Comparison of ENCODE assay signal across 24 cellular contexts in genomic region chr1:191572479-191572878, GRCh38.
DNase-seq lines count a peak whose midpoint lies in the region; ATAC-seq, FAIRE-seq and TF ChIP-seq lines count a peak whose summit lies in the region.
"Had no signal": no experiment of that assay in that cellular context is flagged by ENCODE, and none has a peak within 500 bp of the region (broad histone marks: within the 10 kb centered on the region; RNA-seq: fewer than 3 reads in every experiment).

No MANE protein-coding gene starts in this region.

- DNase-seq in D721Med (ENCODE audit: insufficient read length, low spot score) (no peak), K562 (ENCODE audit: extremely low read depth in 1 of 4, low spot score in 3 of 4) (peak in 1 of 4 experiments; percentile 27), erythroblast (lab: John Stamatoyannopoulos, UW) (peak; percentile 2 to 8), breast epithelium (ENCODE audit: low spot score in 2 of 2) (no peak), ovary (no peak)
- DNase-seq: AML-193; Caco-2; Calu3; CD4-positive, alpha-beta T cell; CD8-positive, alpha-beta T cell; DMS 273 treated with DMSO at 0.1 percent for 48 hours; DMS153; DMS53; DMS79; DND-41; EL; GDM1 had no signal

- FAIRE-seq in D721Med (lab: Jason Lieb, UNC), result peak; percentile 67
- peak; percentile 11 for FAIRE-seq in K562 (lab: Jason Lieb, UNC)
- FAIRE-seq: A549, GM12878, GM12892, GM18507 had no signal

- H3K4me1 ChIP-seq in K562 (replicated peaks in 1 of 2; ENCODE audit: control insufficient read depth in 2 of 2, insufficient read depth in 2 of 2, low read length in 2 of 2), result peaks cover 0 to 4% of the 10 kb centered on the region in 2 experiments; a peak in 2 of 5 replicates
- H3K4me1 ChIP-seq in breast epithelium, result no peaks in the 10 kb centered on the region
- peaks cover 1% of the 10 kb centered on the region for H3K4me1 ChIP-seq in ovary (ENCODE audit: insufficient read depth)
- H3K4me1 ChIP-seq: BLaER1 treated with 17β-estradiol and CSF1 and Interleukin-3, amounts not matched to agents 10 nM and 100 nM; Caco-2 had no signal

- in situ Hi-C loops in K562 (cut with MboI), result no loop called here

- ATAC-seq in K562, result peak; percentile 58
- ATAC-seq: A549; CD8-positive, alpha-beta T cell; GM12878 had no signal

- TF ChIP-seq POLR2A in K562 (conservative IDR thresholded peaks at IDR 0.05), result no peak
- TF ChIP-seq POLR2A in erythroblast (IDR thresholded peaks at IDR 0.05; ENCODE audit: low read length), result no peak
- TF ChIP-seq POLR2A in breast epithelium (IDR thresholded peaks at IDR 0.05), result no peak
- no peak for TF ChIP-seq POLR2A in ovary (IDR thresholded peaks at IDR 0.05)

- no peaks in the 10 kb centered on the region for H4K20me1 ChIP-seq in K562 (replicated peaks; ENCODE audit: control insufficient read depth, insufficient read depth, low read length)
- H4K20me1 ChIP-seq: BLaER1 treated with 17β-estradiol and CSF1 and Interleukin-3, amounts not matched to agents 10 nM and 100 nM had no signal

- TF ChIP-seq CTCF in D721Med (IDR thresholded peaks at IDR 0.05; ENCODE audit: insufficient read depth, missing control alignments) (no peak), K562 (IDR thresholded peaks at IDR 0.05 in 2 of 3, conservative IDR thresholded peaks at IDR 0.05 in 1 of 3; ENCODE audit: insufficient read depth in 2 of 3, low read depth in 1 of 3, low read length in 3 of 3) (no peak), breast epithelium (IDR thresholded peaks at IDR 0.05) (no peak), ovary (IDR thresholded peaks at IDR 0.05) (no peak)

- no peak overlapping the region for H2AFZ ChIP-seq in K562 (ENCODE audit: low read depth, low read length)

- H3K36me3 ChIP-seq in K562 (ENCODE audit: control insufficient read depth, insufficient read depth, low read length) (no peaks in the 10 kb centered on the region), breast epithelium (no peaks in the 10 kb centered on the region), ovary (no peaks in the 10 kb centered on the region)
- H3K36me3 ChIP-seq: BLaER1 treated with 17β-estradiol and CSF1 and Interleukin-3, amounts not matched to agents 10 nM and 100 nM had no signal

- CTCF ChIA-PET in K562 (lab: Yijun Ruan, JAX; ENCODE audit: low intra/inter-chr PET ratio), result no interaction called here

- H3K4me3 ChIP-seq in K562 (no peak overlapping the region), breast epithelium (no peak overlapping the region), ovary (no peak overlapping the region)
- H3K4me3 ChIP-seq: A549; BLaER1 treated with 17β-estradiol and CSF1 and Interleukin-3, amounts not matched to agents 10 nM and 100 nM; GM12878 had no signal

- no peak overlapping the region for H3K4me2 ChIP-seq in K562 (ENCODE audit: insufficient read depth, low read length)
- H3K4me2 ChIP-seq: A549; BLaER1 treated with 17β-estradiol and CSF1 and Interleukin-3, amounts not matched to agents 10 nM and 100 nM had no signal

- POLR2A ChIA-PET in K562 (lab: Yijun Ruan, JAX), result no interaction called here

- TF ChIP-seq EP300 in K562 (IDR thresholded peaks at IDR 0.05; ENCODE audit: low read length) (no peak), ovary (IDR thresholded peaks at IDR 0.05) (no peak)

- intact Hi-C loops in K562 (cut with micrococcal nuclease), result no loop called here
- intact Hi-C loops in breast epithelium (cut with DNase I; ENCODE audit: low total_unique reads), result no loop called here
- intact Hi-C loops in ovary (cut with DNase I), result no loop called here

- no TSS peak for BruUV-seq in K562 (replicated peaks; lab: Mats Ljungman, UMichigan)

- H3K9ac ChIP-seq in K562 (ENCODE audit: insufficient read depth in 1 of 2, low read depth in 2 of 2, low read length in 2 of 2), result no peak overlapping the region
- H3K9ac ChIP-seq: BLaER1 treated with 17β-estradiol and CSF1 and Interleukin-3, amounts not matched to agents 10 nM and 100 nM had no signal

- H3K9me3 ChIP-seq in K562 (replicated peaks; ENCODE audit: control insufficient read depth, insufficient read depth, low read depth, low read length) (no peaks in the 10 kb centered on the region; the same call in 1 of the 2 replicates), breast epithelium (no peaks in the 10 kb centered on the region), ovary (no peaks in the 10 kb centered on the region)
- H3K9me3 ChIP-seq: A549; BLaER1 treated with 17β-estradiol and CSF1 and Interleukin-3, amounts not matched to agents 10 nM and 100 nM; Caco-2 had no signal

- no peaks in the 10 kb centered on the region for H3K9me1 ChIP-seq in K562 (ENCODE audit: control insufficient read depth, insufficient read depth, low read length)

- no peaks in the 10 kb centered on the region for H3K79me2 ChIP-seq in K562 (ENCODE audit: control insufficient read depth, insufficient read depth, low read length)

- H3K27ac ChIP-seq in K562 (ENCODE audit: extremely low read depth, low read depth, low read length) (no peak overlapping the region), breast epithelium (no peak overlapping the region), ovary (no peak overlapping the region)
- H3K27ac ChIP-seq: 22Rv1; A549; BLaER1 treated with 17β-estradiol and CSF1 and Interleukin-3, amounts not matched to agents 10 nM and 100 nM; C4-2B had no signal

- no peaks in the 10 kb centered on the region for H3K27me3 ChIP-seq in K562 (ENCODE audit: control insufficient read depth in 2 of 2, insufficient read depth in 2 of 2, low read length in 2 of 2)
- H3K27me3 ChIP-seq in breast epithelium, result no peaks in the 10 kb centered on the region
- H3K27me3 ChIP-seq in ovary, result no peaks in the 10 kb centered on the region
- H3K27me3 ChIP-seq: BLaER1 treated with 17β-estradiol and CSF1 and Interleukin-3, amounts not matched to agents 10 nM and 100 nM had no signal

- TF ChIP-seq RAD21 in K562 (CRISPR knock-in tag; conservative IDR thresholded peaks at IDR 0.05 in 1 of 2, IDR thresholded peaks at IDR 0.05 in 1 of 2), result no peak

TF ChIP-seq in K562, 482 proteins besides CTCF, POLR2A, EP300 and RAD21 (continues in another document):
- no peak for TF ChIP-seq CAMTA2 (CRISPR knock-in tag; conservative IDR thresholded peaks at IDR 0.05)
- TF ChIP-seq KLF13 (tag; IDR thresholded peaks at IDR 0.05; ENCODE audit: borderline replicate concordance, low read depth), result no peak
- TF ChIP-seq ZNF184 (CRISPR knock-in tag; IDR thresholded peaks at IDR 0.05), result no peak
- no peak for TF ChIP-seq POLR2B (IDR thresholded peaks at IDR 0.05; ENCODE audit: low read depth, partially characterized antibody)
- TF ChIP-seq PREB (CRISPR knock-in tag; IDR thresholded peaks at IDR 0.05), result no peak
- TF ChIP-seq TCF3 (CRISPR knock-in tag; IDR thresholded peaks at IDR 0.05), result peak; percentile 48; the same call in 1 of the 2 replicates
- TF ChIP-seq TFAP4 (CRISPR knock-in tag; IDR thresholded peaks at IDR 0.05; ENCODE audit: borderline replicate concordance), result no peak
- TF ChIP-seq JUND (IDR thresholded peaks at IDR 0.05; ENCODE audit: borderline replicate concordance, low read depth, low read length), result no peak
- no peak for TF ChIP-seq JUND (tag; IDR thresholded peaks at IDR 0.05; ENCODE audit: borderline replicate concordance, low read depth, low read length)
- TF ChIP-seq BRD9 (IDR thresholded peaks at IDR 0.05; ENCODE audit: low read depth, partially characterized antibody), result no peak
- no peak for TF ChIP-seq ZMIZ1 (IDR thresholded peaks at IDR 0.05; ENCODE audit: low read depth in 2 of 2, low read length in 2 of 2)

Comparison
In these comparisons a context has a peak if more than half of its experiments do, and no peak if none do; other contexts are left out.
1. DNase-seq: peak in erythroblast (2 of 2); none in D721Med (single experiment), breast epithelium (0 of 2) and ovary (0 of 5).